ENCODE assay signal across 1 cellular context in genomic region chr3:151766454-151766853, GRCh38.
TF ChIP-seq lines count a peak whose summit lies in the region.

No MANE protein-coding gene starts in this region.

TF ChIP-seq in IMR-90, 13 proteins besides CTCF, POLR2A, EP300 and RAD21 (continued from another document):
- TF ChIP-seq BHLHE40 (IDR thresholded peaks at IDR 0.05; ENCODE audit: low read depth, low read length) (no peak), SMC3 (IDR thresholded peaks at IDR 0.05; ENCODE audit: low read depth, low read length) (no peak), NFE2L2 (IDR thresholded peaks at IDR 0.05; ENCODE audit: low read depth, low read length) (no peak), CHD1 (IDR thresholded peaks at IDR 0.05; ENCODE audit: low read depth, low read length) (no peak)
